Comparison of ENCODE assay signal across 13 cellular contexts in genomic region chr16:85206472-85207356, GRCh38.
A peak's percentile ranks its signal among the peaks of the same experiment; 100 is the strongest.
DNase-seq lines count a peak whose midpoint lies in the region; ATAC-seq and TF ChIP-seq lines count a peak whose summit lies in the region.
"Had no signal": no experiment of that assay in that cellular context is flagged by ENCODE, and none has a peak within 500 bp of the region (broad histone marks: within the 10 kb centered on the region; RNA-seq: fewer than 3 reads in every experiment).

No MANE protein-coding gene starts in this region.

- H3K27ac ChIP-seq in heart right ventricle (peak overlapping the region in 9 of 10 donors; percentile 25 to 71 (median 64)), trophoblast cell (ENCODE audit: low read depth, low read length) (no peak overlapping the region), MM.1S (ENCODE audit: low read length) (no peak overlapping the region)
- H3K27ac ChIP-seq: BLaER1 treated with 17β-estradiol and CSF1 and Interleukin-3, amounts not matched to agents 10 nM and 100 nM; WERI-Rb-1 had no signal

- no peak overlapping the region for H3K23ac ChIP-seq in trophoblast cell (ENCODE audit: low read length)

- 12 to 16% methylated on average over 27 to 31 of the region's 31 CpGs for WGBS in heart right ventricle, 2 donors
- no CpG with 5 or more reads among the region's 31 CpGs for WGBS in trophoblast cell (ENCODE audit: extremely low coverage, insufficient coverage, insufficient read length)

- H3F3A ChIP-seq in MM.1S (ENCODE audit: insufficient read depth, low read length): no peaks in the 10 kb centered on the region

- H3K4me2 ChIP-seq in trophoblast cell (ENCODE audit: low read length): no peak overlapping the region
- no peak overlapping the region for H3K4me2 ChIP-seq in MM.1S (ENCODE audit: low read depth, low read length)
- H3K4me2 ChIP-seq: BLaER1 treated with 17β-estradiol and CSF1 and Interleukin-3, amounts not matched to agents 10 nM and 100 nM had no signal

- H3K4ac ChIP-seq in trophoblast cell (ENCODE audit: low read depth, low read length): no peak overlapping the region

- no peak overlapping the region for H2AK5ac ChIP-seq in trophoblast cell (ENCODE audit: low read length)

- H3K14ac ChIP-seq in trophoblast cell (ENCODE audit: low read length): no peak overlapping the region

- peaks cover 4% of the 10 kb centered on the region for H3K79me2 ChIP-seq in trophoblast cell (ENCODE audit: control insufficient read depth, insufficient read depth, low read length, poor library complexity)
- H3K79me2 ChIP-seq in MM.1S (ENCODE audit: low read length): no peaks in the 10 kb centered on the region

- H3K9me3 ChIP-seq in heart right ventricle (no peaks in the 10 kb centered on the region), trophoblast cell (ENCODE audit: insufficient read depth, low read depth, low read length) (peaks cover 4% of the 10 kb centered on the region), MM.1S (replicated peaks; ENCODE audit: insufficient read depth, low read length) (no peaks in the 10 kb centered on the region)
- H3K9me3 ChIP-seq: pancreas had no signal

- H3K27me3 ChIP-seq in heart right ventricle (no peaks in the 10 kb centered on the region), trophoblast cell (ENCODE audit: insufficient read depth, low read length) (no peaks in the 10 kb centered on the region), MM.1S (replicated peaks; ENCODE audit: insufficient read depth, low read length) (peaks cover 62% of the 10 kb centered on the region)
- H3K27me3 ChIP-seq: BLaER1 treated with 17β-estradiol and CSF1 and Interleukin-3, amounts not matched to agents 10 nM and 100 nM; pancreas had no signal

- H3K9me2 ChIP-seq in MM.1S (replicated peaks; ENCODE audit: insufficient read depth, low read length): no peaks in the 10 kb centered on the region

- H3K18ac ChIP-seq in trophoblast cell (ENCODE audit: low read length): no peak overlapping the region

- no peak overlapping the region for H4K91ac ChIP-seq in trophoblast cell (ENCODE audit: low read depth, low read length)

- H3K9ac ChIP-seq in trophoblast cell (ENCODE audit: low read length) (no peak overlapping the region), MM.1S (ENCODE audit: low read length) (no peak overlapping the region)
- H3K9ac ChIP-seq: BLaER1 treated with 17β-estradiol and CSF1 and Interleukin-3, amounts not matched to agents 10 nM and 100 nM had no signal

- ATAC-seq in SK-N-SH treated with all-trans-retinoic acid at 6 μM for 48 hours: peak; percentile 71
- ATAC-seq in heart right ventricle: peak; percentile 25 to 77 (median 68)
- ATAC-seq in GM18907 (IDR thresholded peaks at IDR 0.05; ENCODE audit: unreplicated experiment): no peak

- H2BK12ac ChIP-seq in trophoblast cell (ENCODE audit: low read length): no peak overlapping the region

- peak overlapping the region; percentile 10 for H2BK5ac ChIP-seq in trophoblast cell (ENCODE audit: low read depth, low read length, poor library complexity)

- no peak overlapping the region for H4K8ac ChIP-seq in trophoblast cell (ENCODE audit: low read depth, low read length)

- peaks cover 15% of the 10 kb centered on the region for H3K79me1 ChIP-seq in trophoblast cell (ENCODE audit: low read length)

- H4K12ac ChIP-seq in trophoblast cell (ENCODE audit: low read depth, low read length): no peak overlapping the region

- H3K4me3 ChIP-seq in heart right ventricle (peak overlapping the region in 1 of 10 donors; percentile 10), trophoblast cell (ENCODE audit: low read depth, low read length) (no peak overlapping the region), MM.1S (ENCODE audit: low read length) (no peak overlapping the region)
- H3K4me3 ChIP-seq: BLaER1 treated with 17β-estradiol and CSF1 and Interleukin-3, amounts not matched to agents 10 nM and 100 nM; pancreas had no signal

- intact Hi-C loops in heart right ventricle (cut with DNase I): loop anchor here in 1 of 10 donors (1.0 kb wide), 1 partner anchor 14 kb away; no protein-coding TSS in a partner anchor

- H4K20me1 ChIP-seq in MM.1S (ENCODE audit: insufficient read depth, low read length): no peaks in the 10 kb centered on the region

- peak overlapping the region; percentile 9 for H2BK120ac ChIP-seq in trophoblast cell (ENCODE audit: insufficient read depth, low read length, poor library complexity)

- H3K36me3 ChIP-seq in heart right ventricle (no peaks in the 10 kb centered on the region), trophoblast cell (ENCODE audit: control insufficient read depth in 1 of 2, insufficient read depth in 2 of 2, low read length in 2 of 2) (peaks cover 3 to 5% of the 10 kb centered on the region in 2 experiments), MM.1S (replicated peaks; ENCODE audit: insufficient read depth, low read length) (no peaks in the 10 kb centered on the region)
- H3K36me3 ChIP-seq: BLaER1 treated with 17β-estradiol and CSF1 and Interleukin-3, amounts not matched to agents 10 nM and 100 nM; pancreas; WERI-Rb-1 had no signal

- DNase-seq in ELF-1 (ENCODE audit: low read depth, low spot score) (peak; percentile 76), heart right ventricle (peak; percentile 69 to 84), trophoblast cell (peak in 1 of 2 donors; percentile 12), RPMI8226 (no peak), MV-4-11 (lab: John Stamatoyannopoulos, UW) (no peak), MM.1S (no peak)
- DNase-seq: activated naive CD4-positive, alpha-beta T cell treated with Interleukin-2 at 50 U/mL for 16 hours; NCI-H345; WERI-Rb-1 had no signal

- TF ChIP-seq CTCF in heart right ventricle (IDR thresholded peaks at IDR 0.05): no peak
- no peak for TF ChIP-seq CTCF in MM.1S (IDR thresholded peaks at IDR 0.05; ENCODE audit: low read length)

- no peak overlapping the region for H2AFZ ChIP-seq in trophoblast cell (ENCODE audit: insufficient read depth, low read length, poor library complexity)
- no peak overlapping the region for H2AFZ ChIP-seq in MM.1S (ENCODE audit: low read length)

- peaks cover 24 to 83% (median 50%) of the 10 kb centered on the region in 9 donors for H3K4me1 ChIP-seq in heart right ventricle
- peaks cover 19 to 20% of the 10 kb centered on the region in 2 experiments for H3K4me1 ChIP-seq in trophoblast cell (ENCODE audit: control insufficient read depth in 1 of 2, insufficient read depth in 2 of 2, low read length in 2 of 2)
- H3K4me1 ChIP-seq in MM.1S (ENCODE audit: low read length): no peaks in the 10 kb centered on the region

TF ChIP-seq in SK-N-SH treated with all-trans-retinoic acid at 6 μM for 48 hours, 23 proteins besides CTCF, POLR2A, EP300 and RAD21:
- TF ChIP-seq ZFP30 (CRISPR knock-in tag; IDR thresholded peaks at IDR 0.05) (no peak), ZFP3 (CRISPR knock-in tag; IDR thresholded peaks at IDR 0.05) (0 out of 2 replicates have a peak, but pooled peaks have one; percentile 42), CREB5 (CRISPR knock-in tag; IDR thresholded peaks at IDR 0.05; ENCODE audit: low read depth) (no peak), ZNF565 (CRISPR knock-in tag; conservative IDR thresholded peaks at IDR 0.05; ENCODE audit: low read depth) (no peak), ZNF70 (CRISPR knock-in tag; IDR thresholded peaks at IDR 0.05) (no peak), ZC3H10 (CRISPR knock-in tag; IDR thresholded peaks at IDR 0.05) (no peak), TSHZ2 (CRISPR knock-in tag; IDR thresholded peaks at IDR 0.05) (peak; percentile 69), ESRRG (CRISPR knock-in tag; IDR thresholded peaks at IDR 0.05) (no peak), TCF4 (CRISPR knock-in tag; IDR thresholded peaks at IDR 0.05; ENCODE audit: borderline replicate concordance) (peak; percentile 58; the same call in 1 of the 2 replicates), ISL1 (CRISPR knock-in tag; IDR thresholded peaks at IDR 0.05) (no peak)

Comparison
In these comparisons a context has a peak if more than half of its experiments do, and no peak if none do; other contexts are left out.
1. DNase-seq: peak in ELF-1 (single experiment) and heart right ventricle (2 of 2); none in RPMI8226 (single experiment), MV-4-11 (single experiment) and MM.1S (single experiment).
2. H3K27ac ChIP-seq: peak in heart right ventricle (9 of 10); none in trophoblast cell (single experiment) and MM.1S (single experiment).